Comparison of ENCODE assay signal across 16 cellular contexts in genomic region chr12:104718581-104718980, GRCh38.
A peak's percentile ranks its signal among the peaks of the same experiment; 100 is the strongest.
DNase-seq lines count a peak whose midpoint lies in the region; ATAC-seq and TF ChIP-seq lines count a peak whose summit lies in the region.
"Had no signal": no experiment of that assay in that cellular context is flagged by ENCODE, and none has a peak within 500 bp of the region (broad histone marks: within the 10 kb centered on the region; RNA-seq: fewer than 3 reads in every experiment).

No MANE protein-coding gene starts in this region.

- ATAC-seq in DND-41 (ENCODE audit: insufficient read depth, low read depth) (no peak), GM21367 (IDR thresholded peaks at IDR 0.05; ENCODE audit: unreplicated experiment) (no peak), GM21360 (IDR thresholded peaks at IDR 0.05; ENCODE audit: unreplicated experiment) (no peak), GM19455 (IDR thresholded peaks at IDR 0.05; ENCODE audit: unreplicated experiment) (no peak)
- ATAC-seq: K562 had no signal

- POLR2A ChIA-PET in HEK293T (lab: Yijun Ruan, JAX) = no interaction called here

- H3K27ac ChIP-seq in DND-41 (ENCODE audit: low read length) = peak overlapping the region; percentile 84
- peak overlapping the region; percentile 98 for H3K27ac ChIP-seq in OCI-LY1 (ENCODE audit: low read depth, low read length, poor library complexity, severe bottlenecking)
- H3K27ac ChIP-seq: colonic mucosa, SK-N-MC had no signal

- CTCF ChIA-PET in HEK293T (lab: Yijun Ruan, JAX) = no interaction called here

- H3K9me3 ChIP-seq in DND-41 (ENCODE audit: insufficient read depth, low read length, severe bottlenecking) = no peaks in the 10 kb centered on the region
- no peaks in the 10 kb centered on the region for H3K9me3 ChIP-seq in OCI-LY1 (ENCODE audit: low read length)
- H3K9me3 ChIP-seq: colonic mucosa had no signal

- H3K79me2 ChIP-seq in DND-41 (ENCODE audit: insufficient read depth, low read length) = peaks cover 90% of the 10 kb centered on the region
- H3K79me2 ChIP-seq in OCI-LY1 (ENCODE audit: insufficient read depth, low read length) = no peaks in the 10 kb centered on the region

- H3K36me3 ChIP-seq in DND-41 (ENCODE audit: insufficient read depth, low read length) = peaks cover 32% of the 10 kb centered on the region
- no peaks in the 10 kb centered on the region for H3K36me3 ChIP-seq in OCI-LY1 (ENCODE audit: insufficient read depth, low read length)
- H3K36me3 ChIP-seq: colonic mucosa had no signal

- H3K27me3 ChIP-seq in DND-41 (ENCODE audit: insufficient read depth, low read length, poor library complexity) = no peaks in the 10 kb centered on the region
- H3K27me3 ChIP-seq in OCI-LY1 (ENCODE audit: insufficient read depth, low read length) = no peaks in the 10 kb centered on the region
- H3K27me3 ChIP-seq: colonic mucosa had no signal

- TF ChIP-seq CTCF in DND-41 (IDR thresholded peaks at IDR 0.05; ENCODE audit: borderline replicate concordance, extremely low read depth, low read length, poor library complexity, severe bottlenecking) = no peak
- no peak for TF ChIP-seq CTCF in OCI-LY1 (IDR thresholded peaks at IDR 0.05; ENCODE audit: low read length)

- H3F3A ChIP-seq in OCI-LY1 (ENCODE audit: insufficient read depth, low read length) = no peaks in the 10 kb centered on the region

- H4K20me1 ChIP-seq in DND-41 (ENCODE audit: insufficient read depth, low read length) = peaks cover 92% of the 10 kb centered on the region
- H4K20me1 ChIP-seq in OCI-LY1 (ENCODE audit: insufficient read depth, low read length) = no peaks in the 10 kb centered on the region

- DNase-seq in AG20443 (ENCODE audit: low spot score) (peak; percentile 65), DND-41 (no peak), inferior parietal cortex (ENCODE audit: extremely low spot score) (peak; percentile 22), HEK293T (ENCODE audit: extremely low spot score) (no peak)
- DNase-seq: activated CD4-positive, alpha-beta T cell treated with anti-CD3 and anti-CD28 coated beads for 48 hours; activated gamma-delta T cell; colonic mucosa; HCEC 1CT; NCI-H774; stimulated activated CD4-positive, alpha-beta T cell treated with anti-CD3 and anti-CD28 coated beads, Interleukin-12 subunit alpha, Interleukin-12 subunit beta, amount 100 ng/mL, for 4 hours had no signal

- H3K4me1 ChIP-seq in DND-41 (ENCODE audit: insufficient read depth, low read length) (peaks cover 76% of the 10 kb centered on the region), OCI-LY1 (ENCODE audit: insufficient read depth, low read length, severe bottlenecking) (peaks cover 68% of the 10 kb centered on the region)
- H3K4me1 ChIP-seq: colonic mucosa had no signal

- H3K4me2 ChIP-seq in DND-41 (ENCODE audit: insufficient read depth, low read length) (no peak overlapping the region), OCI-LY1 (ENCODE audit: low read length) (no peak overlapping the region)

- no peaks in the 10 kb centered on the region for H3K9me2 ChIP-seq in OCI-LY1 (ENCODE audit: low read depth, low read length)

- H3K9ac ChIP-seq in DND-41 (ENCODE audit: low read depth, low read length) (no peak overlapping the region), OCI-LY1 (ENCODE audit: low read length) (no peak overlapping the region)

- H2AFZ ChIP-seq in DND-41 (ENCODE audit: low read depth, low read length) = no peak overlapping the region
- H2AFZ ChIP-seq in OCI-LY1 (ENCODE audit: low read length) = no peak overlapping the region

- no peak overlapping the region for H3K4me3 ChIP-seq in DND-41 (ENCODE audit: low read depth in 1 of 2, low read length in 2 of 2)
- no peak overlapping the region for H3K4me3 ChIP-seq in OCI-LY1 (ENCODE audit: low read depth, low read length, poor library complexity, severe bottlenecking)
- H3K4me3 ChIP-seq: colonic mucosa, K562, SK-N-MC had no signal

TF ChIP-seq in HEK293T, 16 proteins besides CTCF, POLR2A, EP300 and RAD21:
- no peak for TF ChIP-seq ARNT (IDR thresholded peaks at IDR 0.05)
- TF ChIP-seq FOXA1 (IDR thresholded peaks at IDR 0.05) = no peak
- TF ChIP-seq NFRKB (IDR thresholded peaks at IDR 0.05) = no peak
- TF ChIP-seq PKNOX1 (IDR thresholded peaks at IDR 0.05) = no peak
- no peak for TF ChIP-seq CTBP1 (IDR thresholded peaks at IDR 0.05; ENCODE audit: borderline replicate concordance)
- no peak for TF ChIP-seq FOXM1 (IDR thresholded peaks at IDR 0.05; ENCODE audit: borderline replicate concordance)
- TF ChIP-seq SUZ12 (IDR thresholded peaks at IDR 0.05) = no peak
- TF ChIP-seq TARDBP (IDR thresholded peaks at IDR 0.05) = no peak
- no peak for TF ChIP-seq BHLHE40 (IDR thresholded peaks at IDR 0.05; ENCODE audit: borderline replicate concordance)
- no peak for TF ChIP-seq SP1 (IDR thresholded peaks at IDR 0.05)
- TF ChIP-seq FOXK2 (IDR thresholded peaks at IDR 0.05) = no peak
- TF ChIP-seq ELF4 (IDR thresholded peaks at IDR 0.05) = no peak
- TF ChIP-seq L3MBTL2 (conservative IDR thresholded peaks at IDR 0.05) = no peak
- no peak for TF ChIP-seq ZNF384 (IDR thresholded peaks at IDR 0.05)
- TF ChIP-seq HDGF (IDR thresholded peaks at IDR 0.05; ENCODE audit: borderline replicate concordance) = no peak
- no peak for TF ChIP-seq LEF1 (IDR thresholded peaks at IDR 0.05; ENCODE audit: borderline replicate concordance)

Comparison
In these comparisons a context has a peak if more than half of its experiments do, and no peak if none do; other contexts are left out.
1. DNase-seq: peak in AG20443 (single experiment) and inferior parietal cortex (single experiment); none in DND-41 (single experiment) and HEK293T (single experiment).